ENCODE assay signal across 1 cellular context in the genomic region with DNA sequence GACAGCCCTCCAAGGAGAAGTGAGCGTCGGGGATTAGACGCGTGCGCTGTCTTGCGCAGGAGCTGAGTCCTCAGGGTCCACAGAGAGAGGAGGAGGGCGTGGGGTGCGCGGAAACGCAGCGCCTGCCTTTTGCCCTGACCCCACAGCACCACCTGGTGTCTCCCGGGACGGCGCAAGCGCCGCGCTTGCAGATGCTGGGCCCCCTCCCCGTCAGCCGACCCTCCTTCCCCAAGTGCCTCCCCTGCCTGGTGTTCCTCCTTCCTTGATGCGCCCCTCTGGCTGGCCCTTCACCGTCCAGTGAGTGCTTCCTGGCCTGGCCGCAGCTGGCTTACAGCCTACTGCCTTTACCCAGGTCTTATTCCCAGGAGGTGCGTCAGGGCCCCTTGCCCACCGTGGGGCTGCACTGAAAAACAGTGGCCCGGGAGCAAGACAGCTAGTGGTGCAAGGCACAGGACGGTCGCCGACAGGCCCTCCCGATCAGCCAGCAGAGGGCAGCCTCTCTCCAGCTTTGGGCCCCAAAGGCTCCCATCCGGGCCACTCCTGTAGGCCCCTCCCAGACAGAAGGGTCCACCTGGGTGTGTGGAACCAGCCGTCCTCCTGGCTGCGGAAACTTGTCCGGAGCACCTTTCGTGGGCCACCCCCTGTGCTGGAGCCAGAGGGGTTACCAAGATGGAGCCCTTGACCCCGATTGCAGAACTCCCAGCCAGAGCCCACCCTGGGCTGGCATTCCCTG.
A peak's percentile ranks its signal among the peaks of the same experiment; 100 is the strongest.
TF ChIP-seq lines count a peak whose summit lies in the region.

No MANE protein-coding gene starts in this region.

TF ChIP-seq in K562, 482 proteins besides CTCF, POLR2A, EP300 and RAD21 (continues in another document):
- TF ChIP-seq PBX2 (CRISPR knock-in tag; IDR thresholded peaks at IDR 0.05; ENCODE audit: low read depth) (no peak), PBX2 (tag; conservative IDR thresholded peaks at IDR 0.05; ENCODE audit: low read depth) (no peak), CXXC5 (CRISPR knock-in tag; IDR thresholded peaks at IDR 0.05) (0 out of 2 replicates have a peak, but pooled peaks have one; percentile 44), SNIP1 (IDR thresholded peaks at IDR 0.05; ENCODE audit: low read depth) (no peak), ZNF408 (CRISPR knock-in tag; IDR thresholded peaks at IDR 0.05; ENCODE audit: low read depth) (no peak), ZNF134 (CRISPR knock-in tag; conservative IDR thresholded peaks at IDR 0.05) (no peak), ETV5 (CRISPR knock-in tag; IDR thresholded peaks at IDR 0.05; ENCODE audit: low read depth) (no peak), FOXK1 (CRISPR knock-in tag; IDR thresholded peaks at IDR 0.05; ENCODE audit: borderline replicate concordance) (no peak), SMAD4 (CRISPR knock-in tag; conservative IDR thresholded peaks at IDR 0.05) (no peak), L3MBTL2 (IDR thresholded peaks at IDR 0.05) (peak; percentile 70), BHLHE40 (IDR thresholded peaks at IDR 0.05; ENCODE audit: low read length) (peak; percentile 7; the same call in 1 of the 2 replicates), RREB1 (CRISPR knock-in tag; IDR thresholded peaks at IDR 0.05) (0 out of 2 replicates have a peak, but pooled peaks have one; percentile 49), PPARD (CRISPR knock-in tag; IDR thresholded peaks at IDR 0.05) (no peak), CCAR2 (IDR thresholded peaks at IDR 0.05; ENCODE audit: low read depth, low read length) (no peak), FOXM1 (IDR thresholded peaks at IDR 0.05; ENCODE audit: low read depth) (no peak), FOXM1 (CRISPR knock-in tag; IDR thresholded peaks at IDR 0.05; ENCODE audit: low read depth) (peak; percentile 80; the same call in 1 of the 2 replicates), MTA2 (IDR thresholded peaks at IDR 0.05; ENCODE audit: low read depth) (no peak), ETS1 (conservative IDR thresholded peaks at IDR 0.05; ENCODE audit: control insufficient read depth, low read depth, low read length) (peak; percentile 37; the same call in 1 of the 2 replicates), ZNF436 (CRISPR knock-in tag; IDR thresholded peaks at IDR 0.05) (no peak), CREM (IDR thresholded peaks at IDR 0.05; ENCODE audit: low read depth) (no peak; the same call in none of the 2 replicates), ZNF143 (CRISPR knock-in tag; IDR thresholded peaks at IDR 0.05) (no peak; the same call in 1 of the 2 replicates), STAG1 (CRISPR knock-in tag; IDR thresholded peaks at IDR 0.05; ENCODE audit: borderline replicate concordance) (peak; percentile 78), IFI16 (CRISPR knock-in tag; IDR thresholded peaks at IDR 0.05) (no peak), CREBBP (IDR thresholded peaks at IDR 0.05; ENCODE audit: low read depth, low read length) (no peak), ZNF717 (CRISPR knock-in tag; IDR thresholded peaks at IDR 0.05) (no peak), XRCC5 (IDR thresholded peaks at IDR 0.05; ENCODE audit: low read depth, low read length) (0 out of 2 replicates have a peak, but pooled peaks have one; percentile 70), CEBPG (CRISPR knock-in tag; IDR thresholded peaks at IDR 0.05) (0 out of 2 replicates have a peak, but pooled peaks have one; percentile 7), CEBPG (tag; conservative IDR thresholded peaks at IDR 0.05 in 1 of 2, IDR thresholded peaks at IDR 0.05 in 1 of 2) (no peak), EGR1 (conservative IDR thresholded peaks at IDR 0.05) (no peak), NUFIP1 (IDR thresholded peaks at IDR 0.05; ENCODE audit: partially characterized antibody) (no peak), RNF2 (IDR thresholded peaks at IDR 0.05) (no peak)
- TF ChIP-seq, protein P1, sequence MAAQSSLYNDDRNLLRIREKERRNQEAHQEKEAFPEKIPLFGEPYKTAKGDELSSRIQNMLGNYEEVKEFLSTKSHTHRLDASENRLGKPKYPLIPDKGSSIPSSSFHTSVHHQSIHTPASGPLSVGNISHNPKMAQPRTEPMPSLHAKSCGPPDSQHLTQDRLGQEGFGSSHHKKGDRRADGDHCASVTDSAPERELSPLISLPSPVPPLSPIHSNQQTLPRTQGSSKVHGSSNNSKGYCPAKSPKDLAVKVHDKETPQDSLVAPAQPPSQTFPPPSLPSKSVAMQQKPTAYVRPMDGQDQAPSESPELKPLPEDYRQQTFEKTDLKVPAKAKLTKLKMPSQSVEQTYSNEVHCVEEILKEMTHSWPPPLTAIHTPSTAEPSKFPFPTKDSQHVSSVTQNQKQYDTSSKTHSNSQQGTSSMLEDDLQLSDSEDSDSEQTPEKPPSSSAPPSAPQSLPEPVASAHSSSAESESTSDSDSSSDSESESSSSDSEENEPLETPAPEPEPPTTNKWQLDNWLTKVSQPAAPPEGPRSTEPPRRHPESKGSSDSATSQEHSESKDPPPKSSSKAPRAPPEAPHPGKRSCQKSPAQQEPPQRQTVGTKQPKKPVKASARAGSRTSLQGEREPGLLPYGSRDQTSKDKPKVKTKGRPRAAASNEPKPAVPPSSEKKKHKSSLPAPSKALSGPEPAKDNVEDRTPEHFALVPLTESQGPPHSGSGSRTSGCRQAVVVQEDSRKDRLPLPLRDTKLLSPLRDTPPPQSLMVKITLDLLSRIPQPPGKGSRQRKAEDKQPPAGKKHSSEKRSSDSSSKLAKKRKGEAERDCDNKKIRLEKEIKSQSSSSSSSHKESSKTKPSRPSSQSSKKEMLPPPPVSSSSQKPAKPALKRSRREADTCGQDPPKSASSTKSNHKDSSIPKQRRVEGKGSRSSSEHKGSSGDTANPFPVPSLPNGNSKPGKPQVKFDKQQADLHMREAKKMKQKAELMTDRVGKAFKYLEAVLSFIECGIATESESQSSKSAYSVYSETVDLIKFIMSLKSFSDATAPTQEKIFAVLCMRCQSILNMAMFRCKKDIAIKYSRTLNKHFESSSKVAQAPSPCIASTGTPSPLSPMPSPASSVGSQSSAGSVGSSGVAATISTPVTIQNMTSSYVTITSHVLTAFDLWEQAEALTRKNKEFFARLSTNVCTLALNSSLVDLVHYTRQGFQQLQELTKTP (IDR thresholded peaks at IDR 0.05; ENCODE audit: low read depth in 1 of 2, partially characterized antibody in 2 of 2) = no peak
- TF ChIP-seq, protein P2, sequence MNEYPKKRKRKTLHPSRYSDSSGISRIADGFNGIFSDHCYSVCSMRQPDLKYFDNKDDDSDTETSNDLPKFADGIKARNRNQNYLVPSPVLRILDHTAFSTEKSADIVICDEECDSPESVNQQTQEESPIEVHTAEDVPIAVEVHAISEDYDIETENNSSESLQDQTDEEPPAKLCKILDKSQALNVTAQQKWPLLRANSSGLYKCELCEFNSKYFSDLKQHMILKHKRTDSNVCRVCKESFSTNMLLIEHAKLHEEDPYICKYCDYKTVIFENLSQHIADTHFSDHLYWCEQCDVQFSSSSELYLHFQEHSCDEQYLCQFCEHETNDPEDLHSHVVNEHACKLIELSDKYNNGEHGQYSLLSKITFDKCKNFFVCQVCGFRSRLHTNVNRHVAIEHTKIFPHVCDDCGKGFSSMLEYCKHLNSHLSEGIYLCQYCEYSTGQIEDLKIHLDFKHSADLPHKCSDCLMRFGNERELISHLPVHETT (CRISPR knock-in tag; conservative IDR thresholded peaks at IDR 0.05 in 1 of 2, IDR thresholded peaks at IDR 0.05 in 1 of 2) = no peak
- TF ChIP-seq, protein P3, sequence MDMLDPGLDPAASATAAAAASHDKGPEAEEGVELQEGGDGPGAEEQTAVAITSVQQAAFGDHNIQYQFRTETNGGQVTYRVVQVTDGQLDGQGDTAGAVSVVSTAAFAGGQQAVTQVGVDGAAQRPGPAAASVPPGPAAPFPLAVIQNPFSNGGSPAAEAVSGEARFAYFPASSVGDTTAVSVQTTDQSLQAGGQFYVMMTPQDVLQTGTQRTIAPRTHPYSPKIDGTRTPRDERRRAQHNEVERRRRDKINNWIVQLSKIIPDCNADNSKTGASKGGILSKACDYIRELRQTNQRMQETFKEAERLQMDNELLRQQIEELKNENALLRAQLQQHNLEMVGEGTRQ (CRISPR knock-in tag; IDR thresholded peaks at IDR 0.05) = no peak
- TF ChIP-seq, protein P4, sequence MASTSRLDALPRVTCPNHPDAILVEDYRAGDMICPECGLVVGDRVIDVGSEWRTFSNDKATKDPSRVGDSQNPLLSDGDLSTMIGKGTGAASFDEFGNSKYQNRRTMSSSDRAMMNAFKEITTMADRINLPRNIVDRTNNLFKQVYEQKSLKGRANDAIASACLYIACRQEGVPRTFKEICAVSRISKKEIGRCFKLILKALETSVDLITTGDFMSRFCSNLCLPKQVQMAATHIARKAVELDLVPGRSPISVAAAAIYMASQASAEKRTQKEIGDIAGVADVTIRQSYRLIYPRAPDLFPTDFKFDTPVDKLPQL (IDR thresholded peaks at IDR 0.05; ENCODE audit: extremely low read depth, insufficient read length) = no peak
- TF ChIP-seq, protein P5, sequence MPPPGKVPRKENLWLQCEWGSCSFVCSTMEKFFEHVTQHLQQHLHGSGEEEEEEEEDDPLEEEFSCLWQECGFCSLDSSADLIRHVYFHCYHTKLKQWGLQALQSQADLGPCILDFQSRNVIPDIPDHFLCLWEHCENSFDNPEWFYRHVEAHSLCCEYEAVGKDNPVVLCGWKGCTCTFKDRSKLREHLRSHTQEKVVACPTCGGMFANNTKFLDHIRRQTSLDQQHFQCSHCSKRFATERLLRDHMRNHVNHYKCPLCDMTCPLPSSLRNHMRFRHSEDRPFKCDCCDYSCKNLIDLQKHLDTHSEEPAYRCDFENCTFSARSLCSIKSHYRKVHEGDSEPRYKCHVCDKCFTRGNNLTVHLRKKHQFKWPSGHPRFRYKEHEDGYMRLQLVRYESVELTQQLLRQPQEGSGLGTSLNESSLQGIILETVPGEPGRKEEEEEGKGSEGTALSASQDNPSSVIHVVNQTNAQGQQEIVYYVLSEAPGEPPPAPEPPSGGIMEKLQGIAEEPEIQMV (tag; conservative IDR thresholded peaks at IDR 0.05; ENCODE audit: low read depth) = no peak
